Comparison of ENCODE assay signal across 8 cellular contexts in genomic region chr6:7590918-7591302, GRCh38. TPM values are rescaled to one million over a fixed set of nuclear protein-coding genes. Genes with fewer than 3 reads are reported as not detected.
DNase-seq lines count a peak whose midpoint lies in the region; ATAC-seq and TF ChIP-seq lines count a peak whose summit lies in the region.

No MANE protein-coding gene starts in this region.

- H4K20me1 ChIP-seq in mammary epithelial cell (ENCODE audit: insufficient read depth, low read length), result no peaks in the 10 kb centered on the region

- H3K79me2 ChIP-seq in mammary epithelial cell (ENCODE audit: insufficient read depth, low read length), result peaks cover 34% of the 10 kb centered on the region

- H3K9ac ChIP-seq in mammary epithelial cell (ENCODE audit: insufficient read depth, low read length), result peak overlapping the region; percentile 20

- TF ChIP-seq POLR2A in lower leg skin (IDR thresholded peaks at IDR 0.05) (no peak), thyroid gland (IDR thresholded peaks at IDR 0.05) (no peak), GM18505 (IDR thresholded peaks at IDR 0.05; ENCODE audit: borderline replicate concordance, extremely low read depth, insufficient read depth, insufficient read length) (no peak)

- H3K36me3 Mint-ChIP-seq in CD4-positive, alpha-beta memory T cell, result peaks cover 4 to 31% of the 10 kb centered on the region in 2 donors

- H3K4me1 ChIP-seq in CD4-positive, alpha-beta memory T cell (ENCODE audit: insufficient read depth, low read length), result peaks cover 31% of the 10 kb centered on the region
- H3K4me1 ChIP-seq in mammary epithelial cell (ENCODE audit: insufficient read depth, low read length) (peaks cover 11% of the 10 kb centered on the region), thyroid gland (peaks cover 0 to 20% of the 10 kb centered on the region in 2 donors)

- intact Hi-C loops in CD4-positive, alpha-beta memory T cell (cut with micrococcal nuclease), result loop anchor here (1.0 to 10.0 kb wide), 4 partner anchors 202 to 511 kb away; partner anchors contain the start of genes BLOC1S5, CAGE1, EEF1E1 and RIOK1
- intact Hi-C loops in mammary epithelial cell (cut with micrococcal nuclease), result no loop called here
- intact Hi-C loops in lower leg skin (cut with DNase I; ENCODE audit: low total_unique reads), result no loop called here
- intact Hi-C loops in thyroid gland (cut with DNase I), result no loop called here

- no peaks in the 10 kb centered on the region for H3K27me3 Mint-ChIP-seq in CD4-positive, alpha-beta memory T cell

- H3K4me3 ChIP-seq in CD4-positive, alpha-beta memory T cell (ENCODE audit: low read length in 2 of 2), result peak overlapping the region; percentile 45 to 56
- peak overlapping the region; percentile 86 for H3K4me3 ChIP-seq in MG63
- H3K4me3 ChIP-seq in mammary epithelial cell (replicated peaks in 1 of 3; ENCODE audit: insufficient read depth in 1 of 3, low read depth in 2 of 3, low read length in 3 of 3), result peak overlapping the region; percentile 77 to 88 (median 81)
- H3K4me3 ChIP-seq in lower leg skin (ENCODE audit: low read depth, poor library complexity, severe bottlenecking), result peak overlapping the region; percentile 92
- peak overlapping the region; percentile 56 to 93 (median 89) for H3K4me3 ChIP-seq in thyroid gland (replicated peaks in 1 of 3)

- 36% methylated on average over 9 of the region's 10 CpGs for WGBS in mammary epithelial cell (ENCODE audit: low coverage, missing lambda C conversion rate)
- 19 to 30% methylated on average over 10 of the region's 10 CpGs for WGBS in lower leg skin, 2 donors
- 26 to 53% methylated on average over 10 of the region's 10 CpGs for WGBS in thyroid gland, 2 donors

- in situ Hi-C loops in mammary epithelial cell (cut with MboI; ENCODE audit: low sequenced_read_pairs in 2 of 2), result no loop called here

- H2AFZ ChIP-seq in mammary epithelial cell (ENCODE audit: low read depth, low read length), result peak overlapping the region; percentile 86

- ATAC-seq in GM18505 (IDR thresholded peaks at IDR 0.05; ENCODE audit: unreplicated experiment) (no peak), GM21515 (IDR thresholded peaks at IDR 0.05; ENCODE audit: unreplicated experiment) (no peak)

- H3K27ac ChIP-seq in CD4-positive, alpha-beta memory T cell (ENCODE audit: low read depth, low read length), result peak overlapping the region; percentile 64
- H3K27ac ChIP-seq in mammary epithelial cell (ENCODE audit: insufficient read depth, low read depth, low read length), result no peak overlapping the region
- H3K27ac ChIP-seq in thyroid gland, result peak overlapping the region in 1 of 3 donors; percentile 58

- H3K27me3 ChIP-seq in CD4-positive, alpha-beta memory T cell (ENCODE audit: insufficient read depth, low read length), result no peaks in the 10 kb centered on the region
- H3K27me3 ChIP-seq in MG63 (no peaks in the 10 kb centered on the region), mammary epithelial cell (ENCODE audit: insufficient read depth, low read length) (no peaks in the 10 kb centered on the region), thyroid gland (no peaks in the 10 kb centered on the region)

- H3K4me1 Mint-ChIP-seq in CD4-positive, alpha-beta memory T cell, result peaks cover 37 to 48% (median 44%) of the 10 kb centered on the region in 4 donors

- CTCF ChIA-PET in CD4-positive, alpha-beta memory T cell (lab: Charles Lee; ENCODE audit: partially characterized antibody), result interaction anchor here (1.9 to 3.1 kb wide), 2 partner anchors 26 to 315 kb away, joined by 5 to 16 read pairs; no protein-coding TSS in a partner anchor
- CTCF ChIA-PET in mammary epithelial cell (lab: Charles Lee; ENCODE audit: low non-redundant PET), result no interaction called here

- H3K4me2 ChIP-seq in mammary epithelial cell (ENCODE audit: insufficient read depth, low read depth, low read length), result peak overlapping the region; percentile 79

- peaks cover 6% of the 10 kb centered on the region for H3K36me3 ChIP-seq in CD4-positive, alpha-beta memory T cell (ENCODE audit: insufficient read depth, low read length)
- H3K36me3 ChIP-seq in MG63 (peaks cover 34% of the 10 kb centered on the region), mammary epithelial cell (ENCODE audit: insufficient read depth, low read length) (peaks cover 10% of the 10 kb centered on the region), thyroid gland (peaks cover 0 to 11% of the 10 kb centered on the region in 2 donors)

- dilution Hi-C loops in mammary epithelial cell (cut with HindIII; ENCODE audit: low sequenced_read_pairs), result no loop called here

- BruUV-seq in mammary epithelial cell (replicated peaks; lab: Mats Ljungman, UMichigan), result no TSS peak

- H3K27ac Mint-ChIP-seq in CD4-positive, alpha-beta memory T cell, result peak overlapping the region; percentile 87 to 99 (median 92)

- TF ChIP-seq CTCF in mammary epithelial cell (conservative IDR thresholded peaks at IDR 0.05 in 1 of 2, IDR thresholded peaks at IDR 0.05 in 1 of 2; ENCODE audit: extremely low read depth in 1 of 2, insufficient read depth in 1 of 2, low read depth in 1 of 2, low read length in 2 of 2) (no peak), lower leg skin (IDR thresholded peaks at IDR 0.05) (no peak), thyroid gland (IDR thresholded peaks at IDR 0.05) (no peak)

- peak overlapping the region; percentile 99 to 100 (median 99) for H3K4me3 Mint-ChIP-seq in CD4-positive, alpha-beta memory T cell

- H3K9me3 ChIP-seq in CD4-positive, alpha-beta memory T cell (ENCODE audit: control insufficient read depth in 1 of 2, low read length in 2 of 2), result no peaks in the 10 kb centered on the region
- H3K9me3 ChIP-seq in MG63 (no peaks in the 10 kb centered on the region), mammary epithelial cell (replicated peaks; ENCODE audit: insufficient read depth, low read length) (no peaks in the 10 kb centered on the region), thyroid gland (no peaks in the 10 kb centered on the region)

- no peak for DNase-seq in CD4-positive, alpha-beta memory T cell
- DNase-seq in MG63 (peak; percentile 7), mammary epithelial cell (no peak), lower leg skin (ENCODE audit: low spot score in 2 of 2) (no peak), thyroid gland (peak; percentile 18 to 36), SW 1271 (lab: John Stamatoyannopoulos, UW) (no peak)

- POLR2A ChIA-PET in CD4-positive, alpha-beta memory T cell (lab: Charles Lee; ENCODE audit: partially characterized antibody), result no interaction called here

- H3K9me3 Mint-ChIP-seq in CD4-positive, alpha-beta memory T cell, result peaks cover 0 to 2% (median 0%) of the 10 kb centered on the region in 8 donors

RNA-seq across cellular contexts. Expression of gene SNRNP48, which starts 0.9 kb away (rescaled TPM):
- 10 to 100 TPM; 24.0 to 24.4 TPM for total RNA-seq in CD4-positive, alpha-beta memory T cell
- polyA plus RNA-seq in CD4-positive, alpha-beta memory T cell, result 10 to 100 TPM in 1 of 2 donors, 1 to 10 TPM in 1; 5.4 to 11.1 TPM
- total RNA-seq in MG63 (2014; rRNA removed; shearing (Covaris generic); ENCODE audit: low replicate concordance), result 7.4 and 53.4 TPM in 2 replicates
- total RNA-seq in mammary epithelial cell, result 10 to 100 TPM in 1 of 2 donors, 1 to 10 TPM in 1; 8.8 to 11.7 TPM
- polyA plus RNA-seq in mammary epithelial cell, result 5.6 TPM
- 0.47 TPM for polyA minus RNA-seq in mammary epithelial cell
- 10 to 100 TPM in 2 of 4 donors, 1 to 10 TPM in 2; 8.8 to 15.3 (median 10.7) TPM for total RNA-seq in lower leg skin
- 10 to 100 TPM; 11.2 to 28.8 (median 20.1) TPM for total RNA-seq in thyroid gland

RNA-seq across cellular contexts. Expression of gene DSP, which starts 49.4 kb away (rescaled TPM):
- total RNA-seq in CD4-positive, alpha-beta memory T cell, result not detected
- polyA plus RNA-seq in CD4-positive, alpha-beta memory T cell, result not detected
- 0.10 and 0.64 TPM in 2 replicates for total RNA-seq in MG63 (2014; rRNA removed; shearing (Covaris generic); ENCODE audit: low replicate concordance)
- total RNA-seq in mammary epithelial cell (100 to 1,000 TPM; 397 to 468 TPM), lower leg skin (1,000 to 10,000 TPM; 2,143 to 2,497 (median 2,321) TPM), thyroid gland (100 to 1,000 TPM; 122 to 176 (median 145) TPM)
- 93.5 TPM for polyA plus RNA-seq in mammary epithelial cell
- polyA minus RNA-seq in mammary epithelial cell, result 473 TPM

Comparison
In these comparisons a context has a peak if more than half of its experiments do, and no peak if none do; other contexts are left out.
1. DNase-seq: peak in MG63 (single experiment) and thyroid gland (2 of 2); none in CD4-positive, alpha-beta memory T cell (0 of 5), mammary epithelial cell (single experiment), lower leg skin (0 of 2) and SW 1271 (0 of 2).
2. RNA of gene DSP, which starts 49.4 kb away (total RNA-seq): 2,143 to 2,497 TPM in lower leg skin, 397 to 468 TPM in mammary epithelial cell and 122 to 176 TPM in thyroid gland; 0.10 to 0.64 TPM in MG63 and not detected in CD4-positive, alpha-beta memory T cell; every median in the first group is over 10 times any median in the second.
3. Peak in every context shown above with its lines, with median percentiles within 50 percentile points of each other: H3K4me3 ChIP-seq.